Comparison of ENCODE assay signal across 1 cellular context in genomic region chrX:11998944-11999343, GRCh38.
TF ChIP-seq lines count a peak whose summit lies in the region.

No MANE protein-coding gene starts in this region.

TF ChIP-seq in GM23338, 12 proteins besides CTCF, POLR2A, EP300 and RAD21 (continued from another document):
- no peak for TF ChIP-seq ETS1 (IDR thresholded peaks at IDR 0.05)
